In the genomic region with DNA sequence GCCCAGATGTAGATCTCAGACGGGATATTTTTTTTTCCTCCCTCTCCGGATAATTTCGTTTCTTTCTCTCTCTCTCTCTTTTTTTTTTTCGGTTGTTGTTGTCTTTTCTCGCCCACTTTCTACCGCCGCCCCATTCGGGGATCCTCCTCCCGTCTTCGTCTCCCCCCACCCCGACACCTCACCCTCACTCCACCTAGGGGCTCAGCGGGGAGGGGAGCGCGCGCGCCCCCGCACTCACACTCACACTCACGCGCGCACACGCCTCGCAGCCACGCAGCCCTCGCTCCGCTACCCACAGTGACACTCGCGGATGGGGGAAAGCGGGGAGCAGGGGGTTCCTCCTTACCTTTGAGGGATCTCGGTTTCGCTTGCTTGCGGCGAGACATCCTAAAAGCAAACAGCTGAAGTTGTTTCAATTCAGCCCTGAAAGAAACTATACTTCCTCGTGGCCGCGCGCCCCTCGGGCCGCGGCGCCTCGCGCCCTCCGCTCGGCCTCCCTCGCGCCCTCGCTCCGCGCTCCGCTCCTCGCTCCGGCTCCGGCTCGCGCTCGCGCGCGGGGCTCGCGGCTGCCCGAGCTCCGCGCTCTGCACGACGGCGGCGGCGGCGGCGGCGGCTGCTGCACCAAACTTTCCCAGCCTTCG, we compare ENCODE assay signal across 9 cellular contexts. TPM values are rescaled to one million over a fixed set of nuclear protein-coding genes. Genes with fewer than 3 reads are reported as not detected.
DNase-seq lines count a peak whose midpoint lies in the region; ATAC-seq and TF ChIP-seq lines count a peak whose summit lies in the region.
"Had no signal": no experiment of that assay in that cellular context is flagged by ENCODE, and none has a peak within 500 bp of the region (broad histone marks: within the 10 kb centered on the region; RNA-seq: fewer than 3 reads in every experiment).

No MANE protein-coding gene starts in this region.

- TF ChIP-seq CTCF in fibroblast of the aortic adventitia (IDR thresholded peaks at IDR 0.05; ENCODE audit: insufficient read depth, low read length) = no peak
- no peak for TF ChIP-seq CTCF in natural killer cell (IDR thresholded peaks at IDR 0.05)

- peak overlapping the region; percentile 69 for H3K4me3 Mint-ChIP-seq in activated CD8-positive, alpha-beta T cell treated with anti-CD3 and anti-CD28 coated beads, Interleukin-2, amount 10 ng/mL, durations not matched to agents 7 days and 5 days
- peak overlapping the region; percentile 94 for H3K4me3 Mint-ChIP-seq in natural killer cell

- ATAC-seq in HG03025 (IDR thresholded peaks at IDR 0.05; ENCODE audit: low FRiP score, unreplicated experiment) (peak; percentile 59), natural killer cell (peak; percentile 29 to 43 (median 36)), GM19328 (IDR thresholded peaks at IDR 0.05; ENCODE audit: unreplicated experiment) (no peak)
- no peak for ATAC-seq in activated CD8-positive, alpha-beta T cell treated with anti-CD3 and anti-CD28 coated beads, Interleukin-2, amount 10 ng/mL, durations not matched to agents 7 days and 5 days

- CTCF ChIA-PET in activated CD8-positive, alpha-beta T cell treated with anti-CD3 and anti-CD28 coated beads, Interleukin-2, amount 10 ng/mL, durations not matched to agents 7 days and 5 days (lab: Charles Lee) = no interaction called here

- DNase-seq in NCI-H345 (lab: John Stamatoyannopoulos, UW) = peak; percentile 56
- no peak for DNase-seq in NCI-H345 treated with DMSO at 0.1 percent for 48 hours (lab: John Stamatoyannopoulos, UW; ENCODE audit: unreplicated experiment)
- no peak for DNase-seq in activated CD8-positive, alpha-beta T cell treated with anti-CD3 and anti-CD28 coated beads, Interleukin-2, amount 10 ng/mL, durations not matched to agents 7 days and 5 days
- DNase-seq in fibroblast of the aortic adventitia (ENCODE audit: low read depth) = peak; percentile 55
- DNase-seq in natural killer cell = peak; percentile 19
- DNase-seq in epidermal melanocyte (ENCODE audit: insufficient read length, low spot score) = no peak

- H3K4me1 Mint-ChIP-seq in activated CD8-positive, alpha-beta T cell treated with anti-CD3 and anti-CD28 coated beads, Interleukin-2, amount 10 ng/mL, durations not matched to agents 7 days and 5 days (ENCODE audit: low read depth) = peaks cover 16% of the 10 kb centered on the region
- H3K4me1 Mint-ChIP-seq in natural killer cell = peaks cover 14% of the 10 kb centered on the region in 2 donors

- H3K27ac Mint-ChIP-seq in activated CD8-positive, alpha-beta T cell treated with anti-CD3 and anti-CD28 coated beads, Interleukin-2, amount 10 ng/mL, durations not matched to agents 7 days and 5 days = no peak overlapping the region
- peak overlapping the region in 1 of 2 donors; percentile 88 for H3K27ac Mint-ChIP-seq in natural killer cell
- H3K27ac Mint-ChIP-seq: activated naive CD4-positive, alpha-beta T cell treated with anti-CD3 and anti-CD28 coated beads, Interleukin-2, amount 50 U/mL, for 72 hours had no signal

- no peaks in the 10 kb centered on the region for H3K9me3 Mint-ChIP-seq in activated CD8-positive, alpha-beta T cell treated with anti-CD3 and anti-CD28 coated beads, Interleukin-2, amount 10 ng/mL, durations not matched to agents 7 days and 5 days (ENCODE audit: insufficient read depth)
- no peaks in the 10 kb centered on the region for H3K9me3 Mint-ChIP-seq in natural killer cell
- H3K9me3 Mint-ChIP-seq: activated naive CD4-positive, alpha-beta T cell treated with anti-CD3 and anti-CD28 coated beads, Interleukin-2, amount 50 U/mL, for 72 hours had no signal

- H3K27me3 Mint-ChIP-seq in activated CD8-positive, alpha-beta T cell treated with anti-CD3 and anti-CD28 coated beads, Interleukin-2, amount 10 ng/mL, durations not matched to agents 7 days and 5 days (ENCODE audit: low read depth) = peaks cover 55% of the 10 kb centered on the region
- peaks cover 30 to 42% of the 10 kb centered on the region in 2 donors for H3K27me3 Mint-ChIP-seq in natural killer cell (ENCODE audit: low read depth in 2 of 2)

- POLR2A ChIA-PET in activated CD8-positive, alpha-beta T cell treated with anti-CD3 and anti-CD28 coated beads, Interleukin-2, amount 10 ng/mL, durations not matched to agents 7 days and 5 days (lab: Charles Lee) = no interaction called here

- H3K4me3 ChIP-seq in fibroblast of the aortic adventitia (ENCODE audit: low read depth, low read length) = peak overlapping the region; percentile 81

- no peaks in the 10 kb centered on the region for H3K36me3 Mint-ChIP-seq in activated CD8-positive, alpha-beta T cell treated with anti-CD3 and anti-CD28 coated beads, Interleukin-2, amount 10 ng/mL, durations not matched to agents 7 days and 5 days (ENCODE audit: low read depth)
- H3K36me3 Mint-ChIP-seq in natural killer cell = no peaks in the 10 kb centered on the region

- intact Hi-C loops in natural killer cell (cut with micrococcal nuclease) = no loop called here

RNA-seq across cellular contexts. Expression of a gene that starts 1.3 kb away (rescaled TPM):
- total RNA-seq in activated CD8-positive, alpha-beta T cell treated with anti-CD3 and anti-CD28 coated beads, Interleukin-2, amount 10 ng/mL, durations not matched to agents 7 days and 5 days = not detected
- total RNA-seq in fibroblast of the aortic adventitia (ENCODE audit: low replicate concordance) (35.7 and 48.6 TPM in 2 replicates), natural killer cell (1 to 10 TPM in 1 of 3 donors, under 1 TPM in 2; 0.19 to 3.5 (median 0.54) TPM)
- total RNA-seq: activated naive CD4-positive, alpha-beta T cell treated with anti-CD3 and anti-CD28 coated beads, Interleukin-2, amount 50 U/mL, for 72 hours had no signal

Comparison
In these comparisons a context has a peak if more than half of its experiments do, and no peak if none do; other contexts are left out.
1. DNase-seq: peak in NCI-H345 (single experiment), fibroblast of the aortic adventitia (single experiment) and natural killer cell (single experiment); none in NCI-H345 treated with DMSO at 0.1 percent for 48 hours (single experiment), activated CD8-positive, alpha-beta T cell treated with anti-CD3 and anti-CD28 coated beads, Interleukin-2, amount 10 ng/mL, durations not matched to agents 7 days and 5 days (single experiment) and epidermal melanocyte (single experiment).
2. ATAC-seq: peak in HG03025 (single experiment) and natural killer cell (3 of 3); none in activated CD8-positive, alpha-beta T cell treated with anti-CD3 and anti-CD28 coated beads, Interleukin-2, amount 10 ng/mL, durations not matched to agents 7 days and 5 days (single experiment) and GM19328 (single experiment).